ENCODE assay signal across 2 cellular contexts in the genomic region with DNA sequence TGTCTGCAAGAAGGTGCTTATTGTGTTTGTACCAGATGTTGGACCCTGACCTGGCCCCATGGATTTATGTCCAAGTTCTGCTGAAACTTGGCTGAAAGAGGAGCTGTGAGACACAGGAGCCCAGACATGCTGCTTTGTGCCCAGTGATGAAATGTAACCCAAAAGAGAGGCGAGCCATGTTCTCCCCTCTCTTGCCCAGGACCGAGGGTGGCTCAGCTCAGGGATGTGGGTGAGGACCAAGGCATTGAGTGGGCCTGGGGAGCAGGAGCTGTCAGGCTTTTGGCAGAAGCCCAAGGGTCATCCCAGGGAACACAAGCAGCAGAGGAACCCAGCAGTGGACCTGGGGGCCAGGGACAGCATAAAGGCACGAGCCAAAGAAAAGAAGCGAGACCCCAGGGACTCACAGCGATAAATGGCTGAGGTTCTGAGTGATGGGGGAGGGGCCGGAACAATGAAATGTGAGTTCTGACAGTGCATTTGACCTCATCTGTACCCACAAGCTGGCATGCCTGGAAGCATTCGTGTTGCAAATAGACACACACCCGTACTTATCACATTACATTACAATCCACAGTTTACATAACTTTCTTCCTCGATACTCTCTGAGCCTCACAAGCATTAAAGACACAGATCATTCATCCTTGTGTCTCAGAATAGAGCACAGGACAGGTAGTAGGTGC.
TF ChIP-seq lines count a peak whose summit lies in the region.

No MANE protein-coding gene starts in this region.

TF ChIP-seq in IMR-90, 13 proteins besides CTCF, POLR2A, EP300 and RAD21 (continued from another document):
- TF ChIP-seq, protein P1, sequence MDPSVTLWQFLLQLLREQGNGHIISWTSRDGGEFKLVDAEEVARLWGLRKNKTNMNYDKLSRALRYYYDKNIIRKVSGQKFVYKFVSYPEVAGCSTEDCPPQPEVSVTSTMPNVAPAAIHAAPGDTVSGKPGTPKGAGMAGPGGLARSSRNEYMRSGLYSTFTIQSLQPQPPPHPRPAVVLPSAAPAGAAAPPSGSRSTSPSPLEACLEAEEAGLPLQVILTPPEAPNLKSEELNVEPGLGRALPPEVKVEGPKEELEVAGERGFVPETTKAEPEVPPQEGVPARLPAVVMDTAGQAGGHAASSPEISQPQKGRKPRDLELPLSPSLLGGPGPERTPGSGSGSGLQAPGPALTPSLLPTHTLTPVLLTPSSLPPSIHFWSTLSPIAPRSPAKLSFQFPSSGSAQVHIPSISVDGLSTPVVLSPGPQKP (IDR thresholded peaks at IDR 0.05; ENCODE audit: borderline replicate concordance, low read depth, low read length), result no peak
- no peak for TF ChIP-seq MXI1 (IDR thresholded peaks at IDR 0.05; ENCODE audit: borderline replicate concordance, low read depth, low read length)
- no peak for TF ChIP-seq CEBPB (IDR thresholded peaks at IDR 0.05; ENCODE audit: low read depth, low read length)
- no peak for TF ChIP-seq BHLHE40 (IDR thresholded peaks at IDR 0.05; ENCODE audit: low read depth, low read length)
- no peak for TF ChIP-seq MAFK (IDR thresholded peaks at IDR 0.05; ENCODE audit: low read depth, low read length)
- TF ChIP-seq CHD1 (IDR thresholded peaks at IDR 0.05; ENCODE audit: low read depth, low read length), result no peak
- TF ChIP-seq SMC3 (IDR thresholded peaks at IDR 0.05; ENCODE audit: low read depth, low read length), result no peak
- TF ChIP-seq MAZ (IDR thresholded peaks at IDR 0.05; ENCODE audit: borderline replicate concordance, low read depth, low read length), result no peak
- TF ChIP-seq NFE2L2 (IDR thresholded peaks at IDR 0.05; ENCODE audit: low read depth, low read length), result no peak
- TF ChIP-seq, protein P2, sequence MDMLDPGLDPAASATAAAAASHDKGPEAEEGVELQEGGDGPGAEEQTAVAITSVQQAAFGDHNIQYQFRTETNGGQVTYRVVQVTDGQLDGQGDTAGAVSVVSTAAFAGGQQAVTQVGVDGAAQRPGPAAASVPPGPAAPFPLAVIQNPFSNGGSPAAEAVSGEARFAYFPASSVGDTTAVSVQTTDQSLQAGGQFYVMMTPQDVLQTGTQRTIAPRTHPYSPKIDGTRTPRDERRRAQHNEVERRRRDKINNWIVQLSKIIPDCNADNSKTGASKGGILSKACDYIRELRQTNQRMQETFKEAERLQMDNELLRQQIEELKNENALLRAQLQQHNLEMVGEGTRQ (IDR thresholded peaks at IDR 0.05; ENCODE audit: low read depth, low read length), result no peak
- TF ChIP-seq RCOR1 (IDR thresholded peaks at IDR 0.05; ENCODE audit: insufficient replicate concordance, low read length), result no peak

TF ChIP-seq in WTC11, 78 proteins besides CTCF, POLR2A, EP300 and RAD21 (continued from another document):
- TF ChIP-seq, protein P3, sequence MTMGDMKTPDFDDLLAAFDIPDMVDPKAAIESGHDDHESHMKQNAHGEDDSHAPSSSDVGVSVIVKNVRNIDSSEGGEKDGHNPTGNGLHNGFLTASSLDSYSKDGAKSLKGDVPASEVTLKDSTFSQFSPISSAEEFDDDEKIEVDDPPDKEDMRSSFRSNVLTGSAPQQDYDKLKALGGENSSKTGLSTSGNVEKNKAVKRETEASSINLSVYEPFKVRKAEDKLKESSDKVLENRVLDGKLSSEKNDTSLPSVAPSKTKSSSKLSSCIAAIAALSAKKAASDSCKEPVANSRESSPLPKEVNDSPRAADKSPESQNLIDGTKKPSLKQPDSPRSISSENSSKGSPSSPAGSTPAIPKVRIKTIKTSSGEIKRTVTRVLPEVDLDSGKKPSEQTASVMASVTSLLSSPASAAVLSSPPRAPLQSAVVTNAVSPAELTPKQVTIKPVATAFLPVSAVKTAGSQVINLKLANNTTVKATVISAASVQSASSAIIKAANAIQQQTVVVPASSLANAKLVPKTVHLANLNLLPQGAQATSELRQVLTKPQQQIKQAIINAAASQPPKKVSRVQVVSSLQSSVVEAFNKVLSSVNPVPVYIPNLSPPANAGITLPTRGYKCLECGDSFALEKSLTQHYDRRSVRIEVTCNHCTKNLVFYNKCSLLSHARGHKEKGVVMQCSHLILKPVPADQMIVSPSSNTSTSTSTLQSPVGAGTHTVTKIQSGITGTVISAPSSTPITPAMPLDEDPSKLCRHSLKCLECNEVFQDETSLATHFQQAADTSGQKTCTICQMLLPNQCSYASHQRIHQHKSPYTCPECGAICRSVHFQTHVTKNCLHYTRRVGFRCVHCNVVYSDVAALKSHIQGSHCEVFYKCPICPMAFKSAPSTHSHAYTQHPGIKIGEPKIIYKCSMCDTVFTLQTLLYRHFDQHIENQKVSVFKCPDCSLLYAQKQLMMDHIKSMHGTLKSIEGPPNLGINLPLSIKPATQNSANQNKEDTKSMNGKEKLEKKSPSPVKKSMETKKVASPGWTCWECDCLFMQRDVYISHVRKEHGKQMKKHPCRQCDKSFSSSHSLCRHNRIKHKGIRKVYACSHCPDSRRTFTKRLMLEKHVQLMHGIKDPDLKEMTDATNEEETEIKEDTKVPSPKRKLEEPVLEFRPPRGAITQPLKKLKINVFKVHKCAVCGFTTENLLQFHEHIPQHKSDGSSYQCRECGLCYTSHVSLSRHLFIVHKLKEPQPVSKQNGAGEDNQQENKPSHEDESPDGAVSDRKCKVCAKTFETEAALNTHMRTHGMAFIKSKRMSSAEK (CRISPR knock-in tag; IDR thresholded peaks at IDR 0.05; ENCODE audit: borderline replicate concordance), result no peak
- TF ChIP-seq ZNF317 (CRISPR knock-in tag; IDR thresholded peaks at IDR 0.05; ENCODE audit: borderline replicate concordance, low read depth) (no peak), RELA (CRISPR knock-in tag; IDR thresholded peaks at IDR 0.05; ENCODE audit: borderline replicate concordance) (no peak)
- TF ChIP-seq, protein P4, sequence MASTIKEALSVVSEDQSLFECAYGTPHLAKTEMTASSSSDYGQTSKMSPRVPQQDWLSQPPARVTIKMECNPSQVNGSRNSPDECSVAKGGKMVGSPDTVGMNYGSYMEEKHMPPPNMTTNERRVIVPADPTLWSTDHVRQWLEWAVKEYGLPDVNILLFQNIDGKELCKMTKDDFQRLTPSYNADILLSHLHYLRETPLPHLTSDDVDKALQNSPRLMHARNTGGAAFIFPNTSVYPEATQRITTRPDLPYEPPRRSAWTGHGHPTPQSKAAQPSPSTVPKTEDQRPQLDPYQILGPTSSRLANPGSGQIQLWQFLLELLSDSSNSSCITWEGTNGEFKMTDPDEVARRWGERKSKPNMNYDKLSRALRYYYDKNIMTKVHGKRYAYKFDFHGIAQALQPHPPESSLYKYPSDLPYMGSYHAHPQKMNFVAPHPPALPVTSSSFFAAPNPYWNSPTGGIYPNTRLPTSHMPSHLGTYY (CRISPR knock-in tag; IDR thresholded peaks at IDR 0.05), result no peak
- TF ChIP-seq, protein P5, sequence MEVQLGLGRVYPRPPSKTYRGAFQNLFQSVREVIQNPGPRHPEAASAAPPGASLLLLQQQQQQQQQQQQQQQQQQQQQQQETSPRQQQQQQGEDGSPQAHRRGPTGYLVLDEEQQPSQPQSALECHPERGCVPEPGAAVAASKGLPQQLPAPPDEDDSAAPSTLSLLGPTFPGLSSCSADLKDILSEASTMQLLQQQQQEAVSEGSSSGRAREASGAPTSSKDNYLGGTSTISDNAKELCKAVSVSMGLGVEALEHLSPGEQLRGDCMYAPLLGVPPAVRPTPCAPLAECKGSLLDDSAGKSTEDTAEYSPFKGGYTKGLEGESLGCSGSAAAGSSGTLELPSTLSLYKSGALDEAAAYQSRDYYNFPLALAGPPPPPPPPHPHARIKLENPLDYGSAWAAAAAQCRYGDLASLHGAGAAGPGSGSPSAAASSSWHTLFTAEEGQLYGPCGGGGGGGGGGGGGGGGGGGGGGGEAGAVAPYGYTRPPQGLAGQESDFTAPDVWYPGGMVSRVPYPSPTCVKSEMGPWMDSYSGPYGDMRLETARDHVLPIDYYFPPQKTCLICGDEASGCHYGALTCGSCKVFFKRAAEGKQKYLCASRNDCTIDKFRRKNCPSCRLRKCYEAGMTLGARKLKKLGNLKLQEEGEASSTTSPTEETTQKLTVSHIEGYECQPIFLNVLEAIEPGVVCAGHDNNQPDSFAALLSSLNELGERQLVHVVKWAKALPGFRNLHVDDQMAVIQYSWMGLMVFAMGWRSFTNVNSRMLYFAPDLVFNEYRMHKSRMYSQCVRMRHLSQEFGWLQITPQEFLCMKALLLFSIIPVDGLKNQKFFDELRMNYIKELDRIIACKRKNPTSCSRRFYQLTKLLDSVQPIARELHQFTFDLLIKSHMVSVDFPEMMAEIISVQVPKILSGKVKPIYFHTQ (CRISPR knock-in tag; IDR thresholded peaks at IDR 0.05), result no peak
